18 cellular contexts compared by ENCODE assay signal in the genomic region with DNA sequence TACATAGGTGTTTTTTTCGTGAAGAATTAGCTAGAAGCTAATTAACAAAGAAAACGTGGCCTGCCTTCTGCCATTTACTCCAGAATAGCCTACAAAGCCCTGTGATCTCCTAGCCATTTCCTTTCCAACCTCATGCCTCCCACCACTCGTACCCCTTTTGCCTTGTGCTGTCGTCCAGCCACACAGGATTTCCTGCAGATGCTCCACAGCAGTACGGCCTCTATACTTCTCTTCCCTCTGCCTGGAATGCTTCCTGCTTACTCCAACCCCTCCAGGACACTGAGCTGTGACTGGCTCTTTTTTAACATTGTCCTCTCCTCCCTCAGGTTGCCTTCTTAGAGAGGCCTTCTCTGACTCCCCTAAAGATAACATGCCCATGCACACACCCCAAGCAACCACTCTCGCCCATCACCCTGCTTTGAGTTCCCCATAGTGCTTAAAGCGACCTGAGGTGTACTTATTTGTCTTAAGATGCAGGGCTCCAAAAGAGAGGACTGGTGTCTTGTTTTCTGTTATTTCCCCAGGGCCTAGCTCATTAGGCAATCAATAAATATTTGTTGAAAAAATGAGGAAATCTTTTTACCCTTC. TPM values are rescaled to one million over a fixed set of nuclear protein-coding genes. Genes with fewer than 3 reads are reported as not detected.
DNase-seq lines count a peak whose midpoint lies in the region; ATAC-seq, FAIRE-seq and TF ChIP-seq lines count a peak whose summit lies in the region.
"Had no signal": no experiment of that assay in that cellular context is flagged by ENCODE, and none has a peak within 500 bp of the region (broad histone marks: within the 10 kb centered on the region; RNA-seq: fewer than 3 reads in every experiment).

No MANE protein-coding gene starts in this region.

- TF ChIP-seq CTCF in activated B cell treated with CpG ODN at 0.5 μM for 24 hours (IDR thresholded peaks at IDR 0.05), result no peak

- no peak for ATAC-seq in activated B cell treated with CpG ODN at 0.5 μM for 24 hours (ENCODE audit: low read depth)
- no peak for ATAC-seq in stimulated activated naive B cell treated with anti-CD40 and anti-IgM and Interleukin-4, amounts not matched to agents 10 μg/mL and 1 μg/mL and 100 μg/mL, for 72 hours (replicated peaks)

- H3K27me3 Mint-ChIP-seq in activated naive CD4-positive, alpha-beta T cell treated with anti-CD3 and anti-CD28 coated beads, Interleukin-2, amount 10 ng/mL, durations not matched to agents 7 days and 5 days, result no peaks in the 10 kb centered on the region
- no peaks in the 10 kb centered on the region for H3K27me3 Mint-ChIP-seq in activated B cell treated with CpG ODN at 0.5 μM for 24 hours
- H3K27me3 Mint-ChIP-seq in stimulated activated naive B cell treated with anti-CD40 and anti-IgM and Interleukin-4, amounts not matched to agents 10 μg/mL and 1 μg/mL and 100 μg/mL, for 72 hours, result no peaks in the 10 kb centered on the region

- no peak for DNase-seq in activated naive CD4-positive, alpha-beta T cell treated with anti-CD3 and anti-CD28 coated beads, Interleukin-2, amount 10 ng/mL, durations not matched to agents 7 days and 5 days
- no peak for DNase-seq in activated naive CD4-positive, alpha-beta T cell (lab: John Stamatoyannopoulos, UW)
- DNase-seq in activated B cell treated with CpG ODN at 0.5 μM for 24 hours (no peak), small intestine (no peak), NCI-H226 (no peak), NCI-H2171 (lab: John Stamatoyannopoulos, UW) (no peak)
- DNase-seq in effector memory CD4-positive, alpha-beta T cell, result no peak
- DNase-seq in stimulated activated naive B cell treated with anti-CD40 and anti-IgM and Interleukin-4, amounts not matched to agents 10 μg/mL and 1 μg/mL and 100 μg/mL, for 72 hours, result no peak
- DNase-seq: activated effector memory CD4-positive, alpha-beta T cell treated with Interleukin-2 at 50 U/mL for 16 hours; HCEC 1CT; hippocampal formation; kidney glomerular epithelial cell; midbrain; NCI-H146; NCI-H345; NK-92 treated with Interleukin-12 subunit alpha and Interleukin-12 subunit beta, amount 100 ng/mL, for 24 hours; sigmoid colon had no signal

- POLR2A ChIA-PET in activated B cell treated with CpG ODN at 0.5 μM for 24 hours (lab: Charles Lee), result interaction anchor here (1.2 to 1.8 kb wide), 2 partner anchors 29 to 33 kb away, joined by 3 to 4 read pairs; no protein-coding TSS in a partner anchor

- H3K4me1 ChIP-seq in effector memory CD4-positive, alpha-beta T cell (ENCODE audit: control insufficient read depth, insufficient read depth, low read length, poor library complexity, severe bottlenecking), result peaks cover 40% of the 10 kb centered on the region
- no peaks in the 10 kb centered on the region for H3K4me1 ChIP-seq in small intestine (ENCODE audit: control insufficient read depth in 2 of 2, insufficient read depth in 1 of 2, low read depth in 1 of 2, low read length in 1 of 2)

- no peak for FAIRE-seq in small intestine (lab: Jason Lieb, UNC)

- H3K4me3 Mint-ChIP-seq in activated naive CD4-positive, alpha-beta T cell treated with anti-CD3 and anti-CD28 coated beads, Interleukin-2, amount 10 ng/mL, durations not matched to agents 7 days and 5 days, result no peak overlapping the region
- H3K4me3 Mint-ChIP-seq in activated B cell treated with CpG ODN at 0.5 μM for 24 hours, result peak overlapping the region; percentile 3
- H3K4me3 Mint-ChIP-seq in stimulated activated naive B cell treated with anti-CD40 and anti-IgM and Interleukin-4, amounts not matched to agents 10 μg/mL and 1 μg/mL and 100 μg/mL, for 72 hours, result peak overlapping the region in 1 of 2 donors; percentile 1

- intact Hi-C loops in activated B cell treated with CpG ODN at 0.5 μM for 24 hours (cut with micrococcal nuclease), result loop anchor here (1.0 kb wide), 1 partner anchor 10 kb away; no protein-coding TSS in a partner anchor

- no peaks in the 10 kb centered on the region for H3K27me3 ChIP-seq in effector memory CD4-positive, alpha-beta T cell (replicated peaks; ENCODE audit: control insufficient read depth, insufficient read depth, low read length, poor library complexity, severe bottlenecking)
- H3K27me3 ChIP-seq in small intestine (ENCODE audit: control insufficient read depth in 2 of 2, insufficient read depth in 2 of 2, low read length in 2 of 2), result no peaks in the 10 kb centered on the region
- H3K27me3 ChIP-seq: sigmoid colon had no signal

- H3K9me3 ChIP-seq in effector memory CD4-positive, alpha-beta T cell (ENCODE audit: control insufficient read depth, low read length), result no peaks in the 10 kb centered on the region
- no peaks in the 10 kb centered on the region for H3K9me3 ChIP-seq in small intestine (ENCODE audit: control insufficient read depth, low read depth)
- H3K9me3 ChIP-seq: sigmoid colon, thoracic aorta had no signal

- peak overlapping the region; percentile 14 for H3K27ac ChIP-seq in effector memory CD4-positive, alpha-beta T cell (ENCODE audit: insufficient read depth, low read length, poor library complexity, severe bottlenecking)
- H3K27ac ChIP-seq in small intestine (ENCODE audit: low read depth in 1 of 2, low read length in 1 of 2), result no peak overlapping the region
- H3K27ac ChIP-seq: sigmoid colon had no signal

- H3K36me3 ChIP-seq in effector memory CD4-positive, alpha-beta T cell (ENCODE audit: control insufficient read depth, insufficient read depth, low read length), result peaks cover 54% of the 10 kb centered on the region
- peaks cover 0 to 4% of the 10 kb centered on the region in 2 donors for H3K36me3 ChIP-seq in small intestine (ENCODE audit: control insufficient read depth in 2 of 2, insufficient read depth in 2 of 2, low read length in 2 of 2)
- H3K36me3 ChIP-seq: sigmoid colon had no signal

- peaks cover 39% of the 10 kb centered on the region for H3K4me1 Mint-ChIP-seq in activated naive CD4-positive, alpha-beta T cell treated with anti-CD3 and anti-CD28 coated beads, Interleukin-2, amount 10 ng/mL, durations not matched to agents 7 days and 5 days
- peaks cover 43% of the 10 kb centered on the region for H3K4me1 Mint-ChIP-seq in activated B cell treated with CpG ODN at 0.5 μM for 24 hours
- peaks cover 25 to 37% of the 10 kb centered on the region in 2 donors for H3K4me1 Mint-ChIP-seq in stimulated activated naive B cell treated with anti-CD40 and anti-IgM and Interleukin-4, amounts not matched to agents 10 μg/mL and 1 μg/mL and 100 μg/mL, for 72 hours

- H3K27ac Mint-ChIP-seq in activated naive CD4-positive, alpha-beta T cell treated with anti-CD3 and anti-CD28 coated beads, Interleukin-2, amount 10 ng/mL, durations not matched to agents 7 days and 5 days, result peak overlapping the region; percentile 68
- peak overlapping the region; percentile 74 for H3K27ac Mint-ChIP-seq in activated B cell treated with CpG ODN at 0.5 μM for 24 hours
- peak overlapping the region; percentile 88 for H3K27ac Mint-ChIP-seq in stimulated activated naive B cell treated with anti-CD40 and anti-IgM and Interleukin-4, amounts not matched to agents 10 μg/mL and 1 μg/mL and 100 μg/mL, for 72 hours

- 74 to 90% (median 86%) methylated on average over 7 of the region's 7 CpGs for WGBS in small intestine, 3 donors

- no peaks in the 10 kb centered on the region for H3K9me3 Mint-ChIP-seq in activated naive CD4-positive, alpha-beta T cell treated with anti-CD3 and anti-CD28 coated beads, Interleukin-2, amount 10 ng/mL, durations not matched to agents 7 days and 5 days
- H3K9me3 Mint-ChIP-seq in activated B cell treated with CpG ODN at 0.5 μM for 24 hours, result no peaks in the 10 kb centered on the region
- H3K9me3 Mint-ChIP-seq in stimulated activated naive B cell treated with anti-CD40 and anti-IgM and Interleukin-4, amounts not matched to agents 10 μg/mL and 1 μg/mL and 100 μg/mL, for 72 hours, result no peaks in the 10 kb centered on the region

- no peak overlapping the region for H3K4me3 ChIP-seq in effector memory CD4-positive, alpha-beta T cell (ENCODE audit: insufficient read depth, low read depth, low read length, poor library complexity, severe bottlenecking)
- H3K4me3 ChIP-seq in small intestine (ENCODE audit: low read depth in 1 of 2, low read length in 2 of 2), result no peak overlapping the region
- H3K4me3 ChIP-seq: sigmoid colon, thoracic aorta had no signal

- peaks cover 39% of the 10 kb centered on the region for H3K36me3 Mint-ChIP-seq in activated naive CD4-positive, alpha-beta T cell treated with anti-CD3 and anti-CD28 coated beads, Interleukin-2, amount 10 ng/mL, durations not matched to agents 7 days and 5 days
- H3K36me3 Mint-ChIP-seq in activated B cell treated with CpG ODN at 0.5 μM for 24 hours (ENCODE audit: low read depth), result peaks cover 54% of the 10 kb centered on the region
- H3K36me3 Mint-ChIP-seq in stimulated activated naive B cell treated with anti-CD40 and anti-IgM and Interleukin-4, amounts not matched to agents 10 μg/mL and 1 μg/mL and 100 μg/mL, for 72 hours, result peaks cover 20 to 30% of the 10 kb centered on the region in 2 donors

- CTCF ChIA-PET in activated naive CD4-positive, alpha-beta T cell treated with anti-CD3 and anti-CD28 coated beads, Interleukin-2, amount 10 ng/mL, durations not matched to agents 7 days and 5 days (lab: Charles Lee), result interaction anchor here (0.5 kb wide), 1 partner anchor 61 kb away, joined by 3 read pairs; no protein-coding TSS in a partner anchor
- CTCF ChIA-PET in activated B cell treated with CpG ODN at 0.5 μM for 24 hours (lab: Charles Lee), result interaction anchor here (8.7 kb wide), 1 partner anchor 33 kb away, joined by 40 read pairs; a partner anchor contains a TSS

RNA-seq across cellular contexts. Expression of a gene that starts 32.7 kb away (rescaled TPM):
- total RNA-seq in activated B cell treated with CpG ODN at 0.5 μM for 24 hours, result 67.1 and 68.6 TPM in 2 replicates
- polyA plus RNA-seq in small intestine, result 10 to 100 TPM in 2 of 3 donors, 1 to 10 TPM in 1; 6.6 to 11.9 (median 11.2) TPM
